Comparison of ENCODE assay signal across 17 cellular contexts in genomic region chr17:28963212-28963611, GRCh38.
"Had no signal": no experiment of that assay in that cellular context is flagged by ENCODE, and none has a peak within 500 bp of the region (broad histone marks: within the 10 kb centered on the region; RNA-seq: fewer than 3 reads in every experiment).

No MANE protein-coding gene starts in this region.

- DNase-seq: activated CD4-positive, alpha-beta T cell treated with anti-CD3 and anti-CD28 coated beads, Interleukin-2, amount 50 U/mL, for 1 hour; activated naive CD4-positive, alpha-beta T cell; activated naive CD8-positive, alpha-beta T cell treated with anti-CD3 and anti-CD28 coated beads, Interleukin-2, amount 10 ng/mL, durations not matched to agents 7 days and 5 days; activated T-cell treated with anti-CD3 and anti-CD28 coated beads for 4 hours; cerebellar nuclear complex; effector memory CD8-positive, alpha-beta T cell; glutamatergic neuron; hypothalamus; left colon; lower lobe of right lung had no signal

- H3K27ac ChIP-seq: breast epithelium, epithelial cell of prostate, lower lobe of right lung, pancreas, SK-N-MC, tibial nerve had no signal

- H3K4me3 ChIP-seq: breast epithelium, lower lobe of right lung, pancreas, SK-N-MC, tibial nerve had no signal

- H3K36me3 ChIP-seq: breast epithelium, lower lobe of right lung, pancreas, tibial nerve had no signal

- H3K9me3 ChIP-seq: breast epithelium, lower lobe of right lung, pancreas, tibial nerve had no signal

- H3K4me1 ChIP-seq: breast epithelium, lower lobe of right lung, pancreas had no signal

- ATAC-seq: activated CD4-positive, CD25-positive, alpha-beta regulatory T cell treated with anti-CD3 and anti-CD28 coated beads, Interleukin-2, amount 50 U/mL, for 24 hours; effector memory CD8-positive, alpha-beta T cell; left colon; lower lobe of right lung; pancreas; stimulated activated memory B cell treated with anti-CD40 and anti-IgM and Interleukin-4, amounts not matched to agents 10 μg/mL and 1 μg/mL and 100 μg/mL, for 72 hours had no signal

- H3K27me3 ChIP-seq: pancreas had no signal
